Comparison of ENCODE assay signal across 8 cellular contexts in the genomic region with DNA sequence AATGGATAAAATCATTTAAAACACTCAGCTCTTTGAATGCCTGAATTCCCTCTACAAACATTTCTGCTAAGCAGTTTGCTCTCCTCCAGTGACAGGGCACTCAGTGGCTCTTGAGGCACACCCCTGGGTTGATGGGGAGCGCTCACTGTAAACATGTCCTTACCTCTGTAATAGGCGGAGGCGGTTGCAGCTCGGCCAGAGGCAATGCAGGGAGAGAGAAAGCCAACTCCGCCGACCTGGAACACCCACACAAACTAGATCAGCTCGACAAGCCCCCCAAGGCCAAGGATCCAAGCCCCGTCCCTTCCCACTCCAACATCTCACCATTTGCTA. TPM values are rescaled to one million over a fixed set of nuclear protein-coding genes. Genes with fewer than 3 reads are reported as not detected.
DNase-seq lines count a peak whose midpoint lies in the region; ATAC-seq and TF ChIP-seq lines count a peak whose summit lies in the region.

No MANE protein-coding gene starts in this region.

- peaks cover 18% of the 10 kb centered on the region for H3K4me1 ChIP-seq in CD8-positive, alpha-beta T cell (ENCODE audit: insufficient read depth, low read length)
- H3K4me1 ChIP-seq in HUES64 (ENCODE audit: insufficient read depth, low read length) (no peaks in the 10 kb centered on the region), breast epithelium (peaks cover 0 to 6% of the 10 kb centered on the region in 2 donors), liver (ENCODE audit: control insufficient read depth in 4 of 4, insufficient read depth in 4 of 4, low read length in 3 of 4) (peaks cover 7 to 16% (median 13%) of the 10 kb centered on the region in 4 donors), tibial nerve (peaks cover 0 to 31% (median 14%) of the 10 kb centered on the region in 4 donors)

- H3K9me3 Mint-ChIP-seq in CD8-positive, alpha-beta T cell: no peaks in the 10 kb centered on the region

- peak overlapping the region; percentile 91 for H3K4me3 ChIP-seq in CD8-positive, alpha-beta T cell (ENCODE audit: low read depth, low read length)
- peak overlapping the region; percentile 93 for H3K4me3 ChIP-seq in HUES64 (ENCODE audit: low read length)
- peak overlapping the region; percentile 63 to 97 (median 87) for H3K4me3 ChIP-seq in breast epithelium
- peak overlapping the region; percentile 88 to 96 (median 89) for H3K4me3 ChIP-seq in liver (ENCODE audit: low read depth in 1 of 3, low read length in 3 of 3)
- H3K4me3 ChIP-seq in tibial nerve: peak overlapping the region; percentile 69 to 89 (median 84)

- H3K4me1 Mint-ChIP-seq in CD8-positive, alpha-beta T cell (ENCODE audit: low read depth): peaks cover 25% of the 10 kb centered on the region

- H3K4me3 Mint-ChIP-seq in CD8-positive, alpha-beta T cell: peak overlapping the region; percentile 100

- H3K9ac ChIP-seq in HUES64 (ENCODE audit: low read depth, low read length) (peak overlapping the region; percentile 87), liver (ENCODE audit: low read depth in 1 of 2, low read length in 2 of 2) (peak overlapping the region; percentile 42 to 66)

- H3K27me3 ChIP-seq in CD8-positive, alpha-beta T cell (ENCODE audit: insufficient read depth, low read length): no peaks in the 10 kb centered on the region
- no peaks in the 10 kb centered on the region for H3K27me3 ChIP-seq in HUES64 (ENCODE audit: insufficient read depth, low read length)
- H3K27me3 ChIP-seq in breast epithelium: no peaks in the 10 kb centered on the region
- no peaks in the 10 kb centered on the region for H3K27me3 ChIP-seq in liver (ENCODE audit: control insufficient read depth in 4 of 4, insufficient read depth in 4 of 4, low read length in 3 of 4)
- no peaks in the 10 kb centered on the region for H3K27me3 ChIP-seq in tibial nerve

- POLR2A ChIA-PET in CD8-positive, alpha-beta T cell (lab: Charles Lee): interaction anchor here (0.5 to 2.0 kb wide), 5 partner anchors 12 to 331 kb away, joined by 3 to 10 read pairs (median 4); a partner anchor contains a TSS

- intact Hi-C loops in CD8-positive, alpha-beta T cell (cut with DNase I, micrococcal nuclease): loop anchor here (1.0 to 10.0 kb wide), 13 partner anchors 33 to 1962 kb away; a partner anchor contains a TSS
- intact Hi-C loops in breast epithelium (cut with DNase I; ENCODE audit: low total_unique reads): no loop called here

- peaks cover 4% of the 10 kb centered on the region for H3K36me3 ChIP-seq in CD8-positive, alpha-beta T cell (ENCODE audit: insufficient read depth, low read length)
- peaks cover 29% of the 10 kb centered on the region for H3K36me3 ChIP-seq in HUES64 (ENCODE audit: insufficient read depth, low read length)
- no peaks in the 10 kb centered on the region for H3K36me3 ChIP-seq in breast epithelium
- H3K36me3 ChIP-seq in liver (ENCODE audit: control insufficient read depth in 4 of 4, insufficient read depth in 3 of 4, low read depth in 1 of 4, low read length in 3 of 4): peaks cover 0 to 3% (median under 1%) of the 10 kb centered on the region in 4 donors
- peaks cover 0 to 25% (median 0%) of the 10 kb centered on the region in 3 donors for H3K36me3 ChIP-seq in tibial nerve

- peak overlapping the region; percentile 98 for H3K27ac Mint-ChIP-seq in CD8-positive, alpha-beta T cell

- peak overlapping the region; percentile 86 for H3K27ac ChIP-seq in CD8-positive, alpha-beta T cell (ENCODE audit: low read depth, low read length)
- H3K27ac ChIP-seq in HUES64 (ENCODE audit: low read depth, low read length): peak overlapping the region; percentile 61
- H3K27ac ChIP-seq in breast epithelium: peak overlapping the region; percentile 83 to 85
- H3K27ac ChIP-seq in liver (ENCODE audit: low read depth in 1 of 2, low read length in 2 of 2): peak overlapping the region; percentile 28 to 52
- H3K27ac ChIP-seq in tibial nerve: peak overlapping the region; percentile 68 to 84 (median 79)

- no peaks in the 10 kb centered on the region for H3K27me3 Mint-ChIP-seq in CD8-positive, alpha-beta T cell (ENCODE audit: low read depth)

- no peak for TF ChIP-seq CTCF in CD8-positive, alpha-beta T cell (IDR thresholded peaks at IDR 0.05)
- TF ChIP-seq CTCF in breast epithelium (IDR thresholded peaks at IDR 0.05): no peak
- no peak for TF ChIP-seq CTCF in liver (IDR thresholded peaks at IDR 0.05; ENCODE audit: low read depth, low read length, missing input control)
- no peak for TF ChIP-seq CTCF in tibial nerve (IDR thresholded peaks at IDR 0.05)

- TF ChIP-seq POLR2A in breast epithelium (IDR thresholded peaks at IDR 0.05) (no peak), tibial nerve (IDR thresholded peaks at IDR 0.05) (no peak)

- no peak for TF ChIP-seq RAD21 in liver (IDR thresholded peaks at IDR 0.05)

- WGBS in HUES64: 1% methylated on average over 8 of the region's 8 CpGs
- WGBS in liver: under 1% methylated on average over 8 of the region's 8 CpGs
- WGBS in tibial nerve, 2 donors: 2% methylated on average over 8 of the region's 8 CpGs

- TF ChIP-seq EP300 in tibial nerve (IDR thresholded peaks at IDR 0.05): no peak

- CTCF ChIA-PET in CD8-positive, alpha-beta T cell (lab: Charles Lee): interaction anchor here (1.1 kb wide), 2 partner anchors 12 to 139 kb away, joined by 3 to 5 read pairs; no protein-coding TSS in a partner anchor

- peak; percentile 27 for ATAC-seq in CD8-positive, alpha-beta T cell
- peak; percentile 19 for ATAC-seq in GM19455 (IDR thresholded peaks at IDR 0.05; ENCODE audit: unreplicated experiment)

- no peaks in the 10 kb centered on the region for H3K9me3 ChIP-seq in CD8-positive, alpha-beta T cell (ENCODE audit: low read length)
- H3K9me3 ChIP-seq in HUES64 (ENCODE audit: insufficient read depth, low read depth, low read length) (no peaks in the 10 kb centered on the region), breast epithelium (no peaks in the 10 kb centered on the region), liver (ENCODE audit: control insufficient read depth in 4 of 4, low read length in 3 of 4) (no peaks in the 10 kb centered on the region), tibial nerve (no peaks in the 10 kb centered on the region)

- peak in 1 of 7 experiments; percentile 0 for DNase-seq in CD8-positive, alpha-beta T cell
- DNase-seq in breast epithelium (ENCODE audit: low spot score in 2 of 2) (no peak), tibial nerve (ENCODE audit: low spot score in 2 of 2) (peak in 1 of 2 donors; percentile 5), cerebellum (ENCODE audit: low spot score) (no peak)
- DNase-seq in activated CD4-positive, alpha-beta T cell treated with anti-CD3 and anti-CD28 coated beads, Interleukin-2, amount 50 U/mL, for 48 hours: no peak

- H3K36me3 Mint-ChIP-seq in CD8-positive, alpha-beta T cell: peaks cover 22% of the 10 kb centered on the region

TF ChIP-seq in liver, 16 proteins besides CTCF, POLR2A, EP300 and RAD21 (continues in another document):
- TF ChIP-seq EGR1 (IDR thresholded peaks at IDR 0.05; ENCODE audit: low read depth in 2 of 2): no peak
- TF ChIP-seq NR2F2 (IDR thresholded peaks at IDR 0.05): no peak
- no peak for TF ChIP-seq RXRA (IDR thresholded peaks at IDR 0.05)
- TF ChIP-seq, protein P1, sequence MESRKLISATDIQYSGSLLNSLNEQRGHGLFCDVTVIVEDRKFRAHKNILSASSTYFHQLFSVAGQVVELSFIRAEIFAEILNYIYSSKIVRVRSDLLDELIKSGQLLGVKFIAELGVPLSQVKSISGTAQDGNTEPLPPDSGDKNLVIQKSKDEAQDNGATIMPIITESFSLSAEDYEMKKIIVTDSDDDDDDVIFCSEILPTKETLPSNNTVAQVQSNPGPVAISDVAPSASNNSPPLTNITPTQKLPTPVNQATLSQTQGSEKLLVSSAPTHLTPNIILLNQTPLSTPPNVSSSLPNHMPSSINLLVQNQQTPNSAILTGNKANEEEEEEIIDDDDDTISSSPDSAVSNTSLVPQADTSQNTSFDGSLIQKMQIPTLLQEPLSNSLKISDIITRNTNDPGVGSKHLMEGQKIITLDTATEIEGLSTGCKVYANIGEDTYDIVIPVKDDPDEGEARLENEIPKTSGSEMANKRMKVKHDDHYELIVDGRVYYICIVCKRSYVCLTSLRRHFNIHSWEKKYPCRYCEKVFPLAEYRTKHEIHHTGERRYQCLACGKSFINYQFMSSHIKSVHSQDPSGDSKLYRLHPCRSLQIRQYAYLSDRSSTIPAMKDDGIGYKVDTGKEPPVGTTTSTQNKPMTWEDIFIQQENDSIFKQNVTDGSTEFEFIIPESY (IDR thresholded peaks at IDR 0.05): no peak
- TF ChIP-seq HNF4G (IDR thresholded peaks at IDR 0.05): no peak
- TF ChIP-seq FOXA2 (IDR thresholded peaks at IDR 0.05): no peak
- no peak for TF ChIP-seq SP1 (IDR thresholded peaks at IDR 0.05)
- no peak for TF ChIP-seq TAF1 (conservative IDR thresholded peaks at IDR 0.05)
- no peak for TF ChIP-seq YY1 (IDR thresholded peaks at IDR 0.05)
- no peak for TF ChIP-seq FOXA1 (IDR thresholded peaks at IDR 0.05)

RNA-seq across cellular contexts. Expression of a gene that starts 0.3 kb away (rescaled TPM):
- 10 to 100 TPM; 18.2 to 20.5 TPM for total RNA-seq in CD8-positive, alpha-beta T cell
- polyA plus RNA-seq in HUES64 (2013, experiment 1 of 2): 28.6 TPM
- polyA plus RNA-seq in HUES64 (2013, experiment 2 of 2): 32.5 TPM
- total RNA-seq in breast epithelium (10 to 100 TPM; 15.0 to 31.3 (median 22.0) TPM), liver (10 to 100 TPM; 15.7 to 23.8 TPM), tibial nerve (10 to 100 TPM; 13.1 to 17.6 (median 14.9) TPM), cerebellum (33.3 TPM)
- polyA plus RNA-seq in liver: 10 to 100 TPM; 10.5 to 12.6 TPM

RNA-seq across cellular contexts. Expression of a gene that starts 33.9 kb away (rescaled TPM):
- total RNA-seq in CD8-positive, alpha-beta T cell: under 1 TPM in 1 of 2 experiments, not detected in 1; 0.19 TPM
- 48.2 TPM for polyA plus RNA-seq in HUES64 (2013, experiment 1 of 2)
- 59.8 TPM for polyA plus RNA-seq in HUES64 (2013, experiment 2 of 2)
- 1 to 10 TPM in 1 of 3 donors, under 1 TPM in 1, not detected in 1; 0.29 to 2.1 TPM for total RNA-seq in breast epithelium
- 10 to 100 TPM in 1 of 2 donors, under 1 TPM in 1; 0.42 to 32.3 TPM for total RNA-seq in liver
- polyA plus RNA-seq in liver: 1 to 10 TPM in 1 of 2 donors, under 1 TPM in 1; 0.33 to 2.5 TPM
- total RNA-seq in tibial nerve: 1 to 10 TPM in 2 of 4 donors, under 1 TPM in 1, not detected in 1; 0.44 to 9.4 (median 2.1) TPM
- 12.8 TPM for total RNA-seq in cerebellum

RNA-seq across cellular contexts. Expression of a gene that starts 34.4 kb away (rescaled TPM):
- 10 to 100 TPM; 13.0 to 15.0 TPM for total RNA-seq in CD8-positive, alpha-beta T cell
- 49.8 TPM for polyA plus RNA-seq in HUES64 (2013, experiment 1 of 2)
- polyA plus RNA-seq in HUES64 (2013, experiment 2 of 2): 50.1 TPM
- total RNA-seq in breast epithelium: 10 to 100 TPM; 28.6 to 90.4 (median 69.5) TPM
- total RNA-seq in liver: 10 to 100 TPM; 30.7 to 34.5 TPM
- polyA plus RNA-seq in liver: 10 to 100 TPM; 14.8 to 28.5 TPM
- 10 to 100 TPM; 47.1 to 66.0 (median 50.2) TPM for total RNA-seq in tibial nerve
- total RNA-seq in cerebellum: 66.6 TPM
